ENCODE assay signal across 8 cellular contexts in genomic region chr22:20298803-20299735, GRCh38. TPM values are rescaled to one million over a fixed set of nuclear protein-coding genes. Genes with fewer than 3 reads are reported as not detected.
DNase-seq lines count a peak whose midpoint lies in the region; ATAC-seq and TF ChIP-seq lines count a peak whose summit lies in the region.

No MANE protein-coding gene starts in this region.

- peak overlapping the region; percentile 83 to 87 for H3K4me3 Mint-ChIP-seq in activated T-cell treated with anti-CD3 and anti-CD28 coated beads, Interleukin-2, amount 50 U/mL, for 72 hours
- peak overlapping the region; percentile 72 for H3K4me3 Mint-ChIP-seq in natural killer cell treated with Interleukin-12 subunit alpha and Interleukin-12 subunit beta and Interleukin-15 and Interleukin-18, amount 100 ng/mL, for 72 hours
- peak overlapping the region; percentile 86 for H3K4me3 Mint-ChIP-seq in stimulated activated memory B cell treated with anti-CD40 and anti-IgM and Interleukin-4, amounts not matched to agents 10 μg/mL and 1 μg/mL and 100 μg/mL, for 72 hours

- DNase-seq in NCI-H1417 (lab: John Stamatoyannopoulos, UW), result peak; percentile 80 to 84 (median 82)
- DNase-seq in NCI-H1417 treated with DMSO at 0.1 percent for 48 hours (lab: John Stamatoyannopoulos, UW), result no peak
- peak; percentile 89 to 96 (median 93) for DNase-seq in Peyer's patch
- DNase-seq in activated T-cell treated with anti-CD3 and anti-CD28 coated beads, Interleukin-2, amount 50 U/mL, for 72 hours, result peak; percentile 91 to 92
- peak; percentile 51 to 76 for DNase-seq in fibroblast of lung (ENCODE audit: low read depth in 2 of 2)
- DNase-seq in natural killer cell treated with Interleukin-12 subunit alpha and Interleukin-12 subunit beta and Interleukin-15 and Interleukin-18, amount 100 ng/mL, for 72 hours (ENCODE audit: low spot score), result peak; percentile 91

- no peak for TF ChIP-seq POLR2A in Peyer's patch (IDR thresholded peaks at IDR 0.05)

- no peak overlapping the region for H2AFZ ChIP-seq in fibroblast of lung (ENCODE audit: low read length)

- no peaks in the 10 kb centered on the region for H3K79me2 ChIP-seq in fibroblast of lung (ENCODE audit: control insufficient read depth, insufficient read depth, low read length)

- peaks cover 20% of the 10 kb centered on the region for H3K27me3 Mint-ChIP-seq in activated T-cell treated with anti-CD3 and anti-CD28 coated beads, Interleukin-2, amount 50 U/mL, for 72 hours (ENCODE audit: low read depth)
- H3K27me3 Mint-ChIP-seq in natural killer cell treated with Interleukin-12 subunit alpha and Interleukin-12 subunit beta and Interleukin-15 and Interleukin-18, amount 100 ng/mL, for 72 hours, result peaks cover 0 to 9% of the 10 kb centered on the region in 2 donors
- peaks cover 19% of the 10 kb centered on the region for H3K27me3 Mint-ChIP-seq in stimulated activated memory B cell treated with anti-CD40 and anti-IgM and Interleukin-4, amounts not matched to agents 10 μg/mL and 1 μg/mL and 100 μg/mL, for 72 hours

- H3K4me1 Mint-ChIP-seq in activated T-cell treated with anti-CD3 and anti-CD28 coated beads, Interleukin-2, amount 50 U/mL, for 72 hours (ENCODE audit: low read depth), result peaks cover 5% of the 10 kb centered on the region
- H3K4me1 Mint-ChIP-seq in natural killer cell treated with Interleukin-12 subunit alpha and Interleukin-12 subunit beta and Interleukin-15 and Interleukin-18, amount 100 ng/mL, for 72 hours (ENCODE audit: low read depth in 2 of 2), result peaks cover 0 to 10% of the 10 kb centered on the region in 2 donors
- H3K4me1 Mint-ChIP-seq in stimulated activated memory B cell treated with anti-CD40 and anti-IgM and Interleukin-4, amounts not matched to agents 10 μg/mL and 1 μg/mL and 100 μg/mL, for 72 hours, result peaks cover 14% of the 10 kb centered on the region

- H3K36me3 ChIP-seq in HUES64 (ENCODE audit: insufficient read depth, low read length) (no peaks in the 10 kb centered on the region), Peyer's patch (no peaks in the 10 kb centered on the region), fibroblast of lung (ENCODE audit: control insufficient read depth, insufficient read depth, low read length) (no peaks in the 10 kb centered on the region)

- peak; percentile 89 to 90 for ATAC-seq in activated T-cell treated with anti-CD3 and anti-CD28 coated beads, Interleukin-2, amount 50 U/mL, for 72 hours (replicated peaks in 1 of 2)
- peak; percentile 93 to 94 for ATAC-seq in natural killer cell treated with Interleukin-12 subunit alpha and Interleukin-12 subunit beta and Interleukin-15 and Interleukin-18, amount 100 ng/mL, for 72 hours
- ATAC-seq in stimulated activated memory B cell treated with anti-CD40 and anti-IgM and Interleukin-4, amounts not matched to agents 10 μg/mL and 1 μg/mL and 100 μg/mL, for 72 hours, result peak; percentile 93

- no peak overlapping the region for H3K27ac Mint-ChIP-seq in activated T-cell treated with anti-CD3 and anti-CD28 coated beads, Interleukin-2, amount 50 U/mL, for 72 hours
- H3K27ac Mint-ChIP-seq in natural killer cell treated with Interleukin-12 subunit alpha and Interleukin-12 subunit beta and Interleukin-15 and Interleukin-18, amount 100 ng/mL, for 72 hours, result no peak overlapping the region
- peak overlapping the region; percentile 60 for H3K27ac Mint-ChIP-seq in stimulated activated memory B cell treated with anti-CD40 and anti-IgM and Interleukin-4, amounts not matched to agents 10 μg/mL and 1 μg/mL and 100 μg/mL, for 72 hours

- H3K27me3 ChIP-seq in HUES64 (ENCODE audit: insufficient read depth, low read length) (peaks cover 51% of the 10 kb centered on the region), Peyer's patch (no peaks in the 10 kb centered on the region), fibroblast of lung (ENCODE audit: control insufficient read depth, insufficient read depth, low read length) (peaks cover 11% of the 10 kb centered on the region)

- no peak for TF ChIP-seq CTCF in Peyer's patch (IDR thresholded peaks at IDR 0.05)
- no peak for TF ChIP-seq CTCF in fibroblast of lung (conservative IDR thresholded peaks at IDR 0.05 in 1 of 2, IDR thresholded peaks at IDR 0.05 in 1 of 2; ENCODE audit: low read depth in 1 of 2, low read length in 2 of 2)

- H3K9me3 Mint-ChIP-seq in activated T-cell treated with anti-CD3 and anti-CD28 coated beads, Interleukin-2, amount 50 U/mL, for 72 hours, result no peaks in the 10 kb centered on the region
- no peaks in the 10 kb centered on the region for H3K9me3 Mint-ChIP-seq in natural killer cell treated with Interleukin-12 subunit alpha and Interleukin-12 subunit beta and Interleukin-15 and Interleukin-18, amount 100 ng/mL, for 72 hours
- H3K9me3 Mint-ChIP-seq in stimulated activated memory B cell treated with anti-CD40 and anti-IgM and Interleukin-4, amounts not matched to agents 10 μg/mL and 1 μg/mL and 100 μg/mL, for 72 hours, result no peaks in the 10 kb centered on the region

- WGBS in HUES64, result 1% methylated on average over 88 of the region's 88 CpGs

- no peaks in the 10 kb centered on the region for H4K20me1 ChIP-seq in fibroblast of lung (ENCODE audit: control insufficient read depth, extremely low read depth, insufficient read depth, low read length)

- H3K9ac ChIP-seq in HUES64 (ENCODE audit: low read depth, low read length) (peak overlapping the region; percentile 34; the same call in 1 of the 2 replicates), fibroblast of lung (ENCODE audit: insufficient read depth, low read length) (no peak overlapping the region)

- peak overlapping the region; percentile 87 for H3K4me2 ChIP-seq in fibroblast of lung (ENCODE audit: extremely low read depth, insufficient read depth, low read length)

- H3K36me3 Mint-ChIP-seq in activated T-cell treated with anti-CD3 and anti-CD28 coated beads, Interleukin-2, amount 50 U/mL, for 72 hours (ENCODE audit: insufficient read depth in 2 of 2), result no peaks in the 10 kb centered on the region
- H3K36me3 Mint-ChIP-seq in natural killer cell treated with Interleukin-12 subunit alpha and Interleukin-12 subunit beta and Interleukin-15 and Interleukin-18, amount 100 ng/mL, for 72 hours, result no peaks in the 10 kb centered on the region
- H3K36me3 Mint-ChIP-seq in stimulated activated memory B cell treated with anti-CD40 and anti-IgM and Interleukin-4, amounts not matched to agents 10 μg/mL and 1 μg/mL and 100 μg/mL, for 72 hours, result no peaks in the 10 kb centered on the region

- H3K27ac ChIP-seq in HUES64 (ENCODE audit: low read depth, low read length) (no peak overlapping the region), Peyer's patch (peak overlapping the region in 3 of 4 donors; percentile 11 to 53 (median 52)), fibroblast of lung (ENCODE audit: insufficient read depth, low read length) (no peak overlapping the region)

- no peaks in the 10 kb centered on the region for H3K4me1 ChIP-seq in HUES64 (ENCODE audit: insufficient read depth, low read length)
- peaks cover 0 to 21% (median 2%) of the 10 kb centered on the region in 4 donors for H3K4me1 ChIP-seq in Peyer's patch
- peaks cover 2% of the 10 kb centered on the region for H3K4me1 ChIP-seq in fibroblast of lung (ENCODE audit: control insufficient read depth, extremely low read depth, insufficient read depth, low read length)

- peak overlapping the region; percentile 63 for H3K4me3 ChIP-seq in HUES64 (ENCODE audit: low read length)
- peak overlapping the region; percentile 40 to 72 (median 58) for H3K4me3 ChIP-seq in Peyer's patch
- peak overlapping the region; percentile 21 to 49 (median 34) for H3K4me3 ChIP-seq in fibroblast of lung (replicated peaks in 1 of 4; ENCODE audit: control extremely low read depth in 1 of 4, insufficient read depth in 1 of 4, low read depth in 3 of 4, low read length in 4 of 4)

- H3K9me3 ChIP-seq in HUES64 (ENCODE audit: insufficient read depth, low read depth, low read length) (no peaks in the 10 kb centered on the region), Peyer's patch (no peaks in the 10 kb centered on the region), fibroblast of lung (ENCODE audit: control insufficient read depth, insufficient read depth, low read depth, low read length) (no peaks in the 10 kb centered on the region)

RNA-seq across cellular contexts. Expression of gene DGCR6L, which starts 20.8 kb away (rescaled TPM):
- 44.0 TPM for polyA plus RNA-seq in HUES64 (2013, experiment 1 of 2)
- polyA plus RNA-seq in HUES64 (2013, experiment 2 of 2), result 41.0 TPM
- 10 to 100 TPM; 21.3 to 38.9 (median 31.9) TPM for total RNA-seq in Peyer's patch
- 10 to 100 TPM; 23.3 to 31.8 TPM for total RNA-seq in activated T-cell treated with anti-CD3 and anti-CD28 coated beads, Interleukin-2, amount 50 U/mL, for 72 hours
- total RNA-seq in fibroblast of lung, result 51.1 and 53.2 TPM in 2 replicates
- polyA plus RNA-seq in fibroblast of lung, result 26.2 and 42.7 TPM in 2 replicates
- 43.9 and 80.0 TPM in 2 replicates for polyA plus RNA-seq in fibroblast of lung (2012)
- polyA minus RNA-seq in fibroblast of lung (ENCODE audit: low replicate concordance), result 33.7 and 35.4 TPM in 2 replicates
- total RNA-seq in natural killer cell treated with Interleukin-12 subunit alpha and Interleukin-12 subunit beta and Interleukin-15 and Interleukin-18, amount 100 ng/mL, for 72 hours, result 10 to 100 TPM; 18.7 to 27.2 TPM

RNA-seq across cellular contexts. Expression of gene RTN4R, which starts 31.0 kb away (rescaled TPM):
- polyA plus RNA-seq in HUES64 (2013, experiment 1 of 2), result 15.2 TPM
- polyA plus RNA-seq in HUES64 (2013, experiment 2 of 2), result 19.4 TPM
- total RNA-seq in Peyer's patch, result 1 to 10 TPM; 5.2 to 9.1 (median 5.7) TPM
- 1 to 10 TPM; 1.4 to 1.5 TPM for total RNA-seq in activated T-cell treated with anti-CD3 and anti-CD28 coated beads, Interleukin-2, amount 50 U/mL, for 72 hours
- total RNA-seq in fibroblast of lung, result 0.26 and 0.99 TPM in 2 replicates
- polyA plus RNA-seq in fibroblast of lung, result 0.33 and 2.0 TPM in 2 replicates
- 0.93 and 4.3 TPM in 2 replicates for polyA plus RNA-seq in fibroblast of lung (2012)
- polyA minus RNA-seq in fibroblast of lung (ENCODE audit: low replicate concordance), result 0.56 and 2.4 TPM in 2 replicates
- total RNA-seq in natural killer cell treated with Interleukin-12 subunit alpha and Interleukin-12 subunit beta and Interleukin-15 and Interleukin-18, amount 100 ng/mL, for 72 hours, result under 1 TPM; 0.48 to 0.78 TPM

Comparison
In these comparisons a context has a peak if more than half of its experiments do, and no peak if none do; other contexts are left out.
1. H3K27ac ChIP-seq: peak in Peyer's patch (3 of 4); none in HUES64 (single experiment) and fibroblast of lung (single experiment).
2. Peak in every context shown above with its lines, with median percentiles within 50 percentile points of each other: H3K4me3 ChIP-seq, ATAC-seq and H3K4me3 Mint-ChIP-seq.